Comparison of ENCODE assay signal across 8 cellular contexts in the genomic region with DNA sequence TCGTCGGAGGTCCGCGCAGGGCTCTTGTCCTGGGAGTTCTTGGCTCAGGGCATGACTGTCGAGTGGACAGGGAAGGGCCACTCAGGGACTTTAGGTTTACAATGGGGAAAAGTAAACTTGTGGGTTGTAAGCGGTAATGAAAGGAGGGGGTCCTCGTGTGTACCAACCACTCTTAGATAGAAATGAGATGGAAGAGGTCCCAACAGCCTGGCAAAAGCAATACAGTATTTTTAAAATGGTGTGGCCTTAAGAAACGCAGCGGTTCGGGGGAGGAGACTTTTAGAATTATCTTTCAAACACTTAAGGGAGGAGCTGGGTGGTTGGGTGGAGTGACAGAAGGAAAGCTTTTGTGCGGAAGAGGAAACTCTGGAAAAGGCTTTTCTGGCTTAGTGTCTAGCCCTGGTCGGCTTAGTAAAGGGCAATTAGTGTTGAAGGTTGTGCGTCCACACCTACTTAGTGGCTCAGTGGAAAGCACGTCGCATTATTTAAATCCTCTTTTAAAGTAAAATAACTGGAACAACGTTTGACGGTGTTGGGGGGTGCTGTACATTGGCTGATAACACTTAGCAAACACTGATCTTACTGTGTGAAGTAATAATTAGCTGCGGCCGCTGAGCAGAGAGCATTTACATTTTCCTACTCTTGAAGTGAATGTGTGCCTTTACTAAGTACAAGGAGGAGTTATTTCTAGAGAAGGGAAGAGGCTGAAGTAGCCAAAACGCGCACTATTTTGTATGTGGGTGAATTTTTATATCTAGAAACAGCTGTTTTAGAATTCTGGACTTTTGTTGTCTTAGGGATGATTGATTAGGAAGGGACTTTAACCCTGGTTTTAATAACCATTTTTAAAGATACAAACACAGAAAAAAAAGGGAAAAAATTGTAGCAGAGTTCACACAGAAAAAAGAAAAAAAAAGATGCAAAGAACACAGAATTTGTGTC. TPM values are rescaled to one million over a fixed set of nuclear protein-coding genes. Genes with fewer than 3 reads are reported as not detected.
DNase-seq lines count a peak whose midpoint lies in the region; ATAC-seq and TF ChIP-seq lines count a peak whose summit lies in the region.

No MANE protein-coding gene starts in this region.

- H3F3A ChIP-seq in GM23248 (ENCODE audit: insufficient read depth) = peaks cover 29% of the 10 kb centered on the region

- H3K4me3 ChIP-seq in GM23248 = peak overlapping the region; percentile 95
- H3K4me3 ChIP-seq in adipocyte (ENCODE audit: low read length) = peak overlapping the region; percentile 99
- H3K4me3 ChIP-seq in heart right ventricle = peak overlapping the region; percentile 77 to 98 (median 92)

- peak overlapping the region; percentile 85 for H3K4me2 ChIP-seq in GM23248 (ENCODE audit: unreplicated experiment)

- peak; percentile 60 to 83 (median 74) for ATAC-seq in heart right ventricle

- H3K36me3 Mint-ChIP-seq in progenitor cell of endocrine pancreas (ENCODE audit: insufficient read depth) = peaks cover 3% of the 10 kb centered on the region

- H3K4me1 Mint-ChIP-seq in progenitor cell of endocrine pancreas (ENCODE audit: low read depth) = peaks cover 35% of the 10 kb centered on the region

- no peaks in the 10 kb centered on the region for H3K9me3 Mint-ChIP-seq in progenitor cell of endocrine pancreas (ENCODE audit: low read depth)

- H3K36me3 ChIP-seq in GM23248 (ENCODE audit: low read depth) (no peaks in the 10 kb centered on the region), KOPT-K1 (ENCODE audit: insufficient read depth, low read length) (peaks cover 12% of the 10 kb centered on the region), adipocyte (ENCODE audit: control insufficient read depth, insufficient read depth, low read length, severe bottlenecking) (no peaks in the 10 kb centered on the region), heart right ventricle (peaks cover 0 to 22% (median 0%) of the 10 kb centered on the region in 9 donors)

- H3K9me2 ChIP-seq in GM23248 (ENCODE audit: insufficient read depth) = no peaks in the 10 kb centered on the region

- peak overlapping the region; percentile 100 for H3K4me3 Mint-ChIP-seq in progenitor cell of endocrine pancreas (ENCODE audit: low read depth)

- H3K27ac ChIP-seq in GM23248 = peak overlapping the region; percentile 96
- peak overlapping the region; percentile 92 for H3K27ac ChIP-seq in KOPT-K1 (ENCODE audit: low read depth, low read length, poor library complexity, severe bottlenecking)
- H3K27ac ChIP-seq in RWPE1 = peak overlapping the region; percentile 95
- H3K27ac ChIP-seq in heart right ventricle = peak overlapping the region; percentile 87 to 100 (median 100)

- H3K27ac Mint-ChIP-seq in progenitor cell of endocrine pancreas = peak overlapping the region; percentile 100

- H3K27me3 Mint-ChIP-seq in progenitor cell of endocrine pancreas = no peaks in the 10 kb centered on the region

- intact Hi-C loops in heart right ventricle (cut with DNase I) = loop anchor here (2.0 to 10.0 kb wide), 7 partner anchors 28 to 53 kb away; no protein-coding TSS in a partner anchor

- H3K9ac ChIP-seq in GM23248 (peak overlapping the region; percentile 98), adipocyte (ENCODE audit: low read length) (peak overlapping the region; percentile 99)

- peak overlapping the region; percentile 55 for H2AFZ ChIP-seq in GM23248

- TF ChIP-seq CTCF in RWPE1 (conservative IDR thresholded peaks at IDR 0.05; ENCODE audit: low read depth) (no peak), heart right ventricle (IDR thresholded peaks at IDR 0.05) (no peak), progenitor cell of endocrine pancreas (IDR thresholded peaks at IDR 0.05; ENCODE audit: unreplicated experiment) (no peak)

- H3K4me1 ChIP-seq in GM23248 (ENCODE audit: insufficient read depth) (peaks cover 17% of the 10 kb centered on the region), adipocyte (ENCODE audit: control insufficient read depth, insufficient read depth, low read length) (peaks cover 35% of the 10 kb centered on the region), heart right ventricle (peaks cover 3 to 54% (median 44%) of the 10 kb centered on the region in 9 donors)

- POLR2A ChIA-PET in RWPE1 (lab: Yijun Ruan, JAX; ENCODE audit: low non-redundant PET) = interaction anchor here (0.8 to 1.9 kb wide), 5 partner anchors 19 to 57 kb away, joined by 3 to 5 read pairs (median 4); no protein-coding TSS in a partner anchor

- H3K9me3 ChIP-seq in GM23248 (ENCODE audit: low read depth) (no peaks in the 10 kb centered on the region), KOPT-K1 (ENCODE audit: insufficient read depth, low read length, poor library complexity, severe bottlenecking) (no peaks in the 10 kb centered on the region), adipocyte (ENCODE audit: control insufficient read depth, low read length) (no peaks in the 10 kb centered on the region), heart right ventricle (no peaks in the 10 kb centered on the region)

- DNase-seq in GM04503 (ENCODE audit: low read depth) = peak; percentile 53
- DNase-seq in GM23248 = peak; percentile 94
- peak; percentile 62 for DNase-seq in RWPE1 (ENCODE audit: low spot score)
- DNase-seq in adipocyte (ENCODE audit: low read depth) = peak; percentile 88
- DNase-seq in heart right ventricle = peak in 1 of 2 donors; percentile 83
- DNase-seq in progenitor cell of endocrine pancreas (ENCODE audit: low spot score, unreplicated experiment) = no peak
- no peak for DNase-seq in NCI-H1930 (lab: John Stamatoyannopoulos, UW)

- peaks cover 59% of the 10 kb centered on the region for H3K79me2 ChIP-seq in GM23248 (ENCODE audit: insufficient read depth)

- 0 to 1% methylated on average over 21 of the region's 21 CpGs for WGBS in GM23248 (ENCODE audit: low coverage in 1 of 2, low lambda C conversion rate in 2 of 2, missing lambda C conversion rate in 2 of 2), 2 experiments
- 0 to 1% methylated on average over 21 of the region's 21 CpGs for WGBS in heart right ventricle, 2 donors

- H3K27me3 ChIP-seq in GM23248 (replicated peaks; ENCODE audit: insufficient read depth) (no peaks in the 10 kb centered on the region), adipocyte (replicated peaks; ENCODE audit: control insufficient read depth, insufficient read depth, low read length) (no peaks in the 10 kb centered on the region), heart right ventricle (no peaks in the 10 kb centered on the region)

- in situ Hi-C loops in GM23248 (cut with MboI) = no loop called here

- CTCF ChIA-PET in RWPE1 (lab: Yijun Ruan, JAX) = interaction anchor here (0.6 to 1.8 kb wide), 4 partner anchors 13 to 58 kb away, joined by 4 to 10 read pairs (median 8); no protein-coding TSS in a partner anchor

- H4K20me1 ChIP-seq in GM23248 (ENCODE audit: insufficient read depth) = peaks cover 6% of the 10 kb centered on the region; the same call in 1 of the 2 replicates

RNA-seq across cellular contexts. Expression of a gene that starts 1.0 kb away (rescaled TPM):
- total RNA-seq in GM23248 (2014; rRNA removed; shearing (Covaris generic)) = 127 and 155 TPM in 2 replicates
- polyA plus RNA-seq in GM23248 (2016; fragmentation: Nextera tagmentation; extraction: Ambion mirVana) (116 and 135 TPM in 2 replicates), heart right ventricle (100 to 1,000 TPM in 1 of 2 donors, 10 to 100 TPM in 1; 42.5 to 125 TPM)
- total RNA-seq in heart right ventricle (10 to 100 TPM; 50.0 to 94.2 (median 60.5) TPM), progenitor cell of endocrine pancreas (452 and 468 TPM in 2 replicates)

Comparison
In these comparisons a context has a peak if more than half of its experiments do, and no peak if none do; other contexts are left out.
1. DNase-seq: peak in GM04503 (single experiment), GM23248 (single experiment), RWPE1 (single experiment) and adipocyte (single experiment); none in progenitor cell of endocrine pancreas (single experiment) and NCI-H1930 (0 of 2).
2. Peak in every context shown above with its lines, with median percentiles within 50 percentile points of each other: H3K27ac ChIP-seq and H3K4me3 ChIP-seq.